1 cellular context compared by ENCODE assay signal in genomic region chr1:1142352-1142751, GRCh38.
TF ChIP-seq lines count a peak whose summit lies in the region.
"Not testable (repeated sequence)": the region's sequence is repeated elsewhere in the genome, so short reads cannot be mapped to it uniquely, and the experiment has no call there.

No MANE protein-coding gene starts in this region.

TF ChIP-seq in K562, 482 proteins besides CTCF, POLR2A, EP300 and RAD21:
- TF ChIP-seq ZBTB2 (IDR thresholded peaks at IDR 0.05) (0 out of 2 replicates have a peak, but pooled peaks have one; percentile 17), ZBTB7A (IDR thresholded peaks at IDR 0.05; ENCODE audit: borderline replicate concordance, control insufficient read depth, low read depth, low read length) (peak; percentile 56), HDAC1 (IDR thresholded peaks at IDR 0.05) (peak in 1 of 2 experiments; percentile 12; a peak in 1 of 4 replicates), ZNF263 (CRISPR knock-in tag; IDR thresholded peaks at IDR 0.05; ENCODE audit: borderline replicate concordance) (peak; percentile 78), SMARCE1 (IDR thresholded peaks at IDR 0.05) (peak; percentile 68), SMARCA4 (IDR thresholded peaks at IDR 0.05) (peak; percentile 38; the same call in 1 of the 2 replicates), DPF2 (IDR thresholded peaks at IDR 0.05) (peak; percentile 77), ARID1B (IDR thresholded peaks at IDR 0.05) (peak; percentile 47; the same call in 1 of the 2 replicates), FOSL1 (tag; conservative IDR thresholded peaks at IDR 0.05) (0 out of 2 replicates have a peak, but pooled peaks have one; percentile 18), ATF3 (IDR thresholded peaks at IDR 0.05) (peak; percentile 63; the same call in 1 of the 2 replicates), TOE1 (IDR thresholded peaks at IDR 0.05; ENCODE audit: borderline replicate concordance) (0 out of 2 replicates have a peak, but pooled peaks have one; percentile 19), EGR1 (conservative IDR thresholded peaks at IDR 0.05) (peak; percentile 93), EHMT2 (IDR thresholded peaks at IDR 0.05) (peak; percentile 45; the same call in 1 of the 2 replicates)
- TF ChIP-seq ATF3 (CRISPR knock-in tag; conservative IDR thresholded peaks at IDR 0.05); TOE1 (CRISPR knock-in tag; IDR thresholded peaks at IDR 0.05; ENCODE audit: borderline replicate concordance, low read depth): not testable (repeated sequence)
